In the genomic region with DNA sequence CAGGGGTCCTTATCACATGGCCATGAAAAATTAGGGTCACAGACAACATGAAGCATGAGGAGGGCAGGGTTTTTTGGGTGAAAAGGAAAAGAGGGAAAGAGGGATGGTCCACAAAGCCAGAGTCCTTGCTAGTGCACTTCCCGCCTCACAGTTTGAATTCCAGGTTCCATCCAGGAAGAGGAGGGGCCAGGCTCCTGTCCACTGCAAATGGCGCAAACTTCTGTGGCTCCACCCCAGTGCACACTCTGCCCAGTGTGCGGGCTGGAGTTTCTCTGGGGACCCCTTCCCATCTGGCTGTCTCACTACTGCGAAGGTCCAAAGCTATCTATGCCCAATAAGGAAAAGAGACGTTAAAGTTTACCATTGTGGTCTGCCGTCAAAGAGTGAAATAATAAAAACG, we compare ENCODE assay signal across 23 cellular contexts. TPM values are rescaled to one million over a fixed set of nuclear protein-coding genes. Genes with fewer than 3 reads are reported as not detected.
DNase-seq lines count a peak whose midpoint lies in the region; ATAC-seq and TF ChIP-seq lines count a peak whose summit lies in the region.
"Had no signal": no experiment of that assay in that cellular context is flagged by ENCODE, and none has a peak within 500 bp of the region (broad histone marks: within the 10 kb centered on the region; RNA-seq: fewer than 3 reads in every experiment).

No MANE protein-coding gene starts in this region.

- no peaks in the 10 kb centered on the region for H3K27me3 Mint-ChIP-seq in activated CD4-positive, alpha-beta memory T cell treated with anti-CD3 and anti-CD28 coated beads for 36 hours
- H3K27me3 Mint-ChIP-seq in naive B cell: no peaks in the 10 kb centered on the region
- H3K27me3 Mint-ChIP-seq: CD4-positive, CD25-positive, alpha-beta regulatory T cell had no signal

- peaks cover 41% of the 10 kb centered on the region for H3K4me1 Mint-ChIP-seq in activated CD4-positive, alpha-beta memory T cell treated with anti-CD3 and anti-CD28 coated beads for 36 hours (ENCODE audit: low read depth)
- peaks cover 65 to 95% (median 80%) of the 10 kb centered on the region in 3 donors for H3K4me1 Mint-ChIP-seq in naive B cell

- no peaks in the 10 kb centered on the region for H3K9me2 ChIP-seq in DOHH2 (replicated peaks; ENCODE audit: control insufficient read depth, low read length)
- no peaks in the 10 kb centered on the region for H3K9me2 ChIP-seq in hepatocyte (replicated peaks; ENCODE audit: insufficient read depth)

- H3K36me3 ChIP-seq in left ventricle myocardium inferior (peaks cover 25% of the 10 kb centered on the region), DOHH2 (ENCODE audit: control insufficient read depth, low read length) (peaks cover 98% of the 10 kb centered on the region), hepatocyte (replicated peaks; ENCODE audit: insufficient read depth, low read depth) (no peaks in the 10 kb centered on the region)

- no peaks in the 10 kb centered on the region for H3K9me3 Mint-ChIP-seq in activated CD4-positive, alpha-beta memory T cell treated with anti-CD3 and anti-CD28 coated beads for 36 hours
- H3K9me3 Mint-ChIP-seq in naive B cell: peaks cover 0 to 9% (median 0%) of the 10 kb centered on the region in 7 donors
- H3K9me3 Mint-ChIP-seq: CD4-positive, CD25-positive, alpha-beta regulatory T cell had no signal

- no peaks in the 10 kb centered on the region for H3K27me3 ChIP-seq in left ventricle myocardium inferior (ENCODE audit: low read depth)
- H3K27me3 ChIP-seq in DOHH2 (ENCODE audit: control insufficient read depth, low read length): no peaks in the 10 kb centered on the region
- no peaks in the 10 kb centered on the region for H3K27me3 ChIP-seq in hepatocyte
- H3K27me3 ChIP-seq: SJCRH30 had no signal

- H3K79me2 ChIP-seq in DOHH2 (ENCODE audit: control insufficient read depth, low read length) (peaks cover 5% of the 10 kb centered on the region; the same call in 1 of the 2 replicates), hepatocyte (no peaks in the 10 kb centered on the region)

- POLR2A ChIA-PET in activated CD4-positive, alpha-beta memory T cell treated with anti-CD3 and anti-CD28 coated beads for 36 hours (lab: Charles Lee): interaction anchor here (1.4 kb wide), 1 partner anchor 30 kb away, joined by 3 read pairs; no protein-coding TSS in a partner anchor

- H3K9me3 ChIP-seq in left ventricle myocardium inferior (replicated peaks) (no peaks in the 10 kb centered on the region), DOHH2 (ENCODE audit: control insufficient read depth, insufficient read depth, low read length) (no peaks in the 10 kb centered on the region), hepatocyte (ENCODE audit: low read depth) (no peaks in the 10 kb centered on the region)
- H3K9me3 ChIP-seq: A549, Caco-2, SJCRH30 had no signal

- no peak overlapping the region for H3K27ac ChIP-seq in left ventricle myocardium inferior (replicated peaks)
- H3K27ac ChIP-seq in DOHH2 (ENCODE audit: low read depth, low read length): 0 out of 2 replicates have a peak overlapping the region, but pooled peaks have one; percentile 23
- H3K27ac ChIP-seq in hepatocyte: no peak overlapping the region
- H3K27ac ChIP-seq: A549, KMS-11, SJCRH30 had no signal

- TF ChIP-seq CTCF in left ventricle myocardium inferior (IDR thresholded peaks at IDR 0.05; ENCODE audit: borderline replicate concordance) (no peak), DOHH2 (IDR thresholded peaks at IDR 0.05; ENCODE audit: low read depth, low read length, poor library complexity, severe bottlenecking) (no peak), hepatocyte (IDR thresholded peaks at IDR 0.05; ENCODE audit: poor library complexity) (no peak)

- peaks cover 15% of the 10 kb centered on the region for H3K4me1 ChIP-seq in left ventricle myocardium inferior
- H3K4me1 ChIP-seq in DOHH2 (ENCODE audit: control insufficient read depth, low read length): peaks cover 61% of the 10 kb centered on the region
- H3K4me1 ChIP-seq in hepatocyte (ENCODE audit: insufficient read depth): no peaks in the 10 kb centered on the region
- H3K4me1 ChIP-seq: A549, Caco-2 had no signal

- no peak overlapping the region for H2AFZ ChIP-seq in hepatocyte

- peak overlapping the region; percentile 43 for H3K27ac Mint-ChIP-seq in activated CD4-positive, alpha-beta memory T cell treated with anti-CD3 and anti-CD28 coated beads for 36 hours
- H3K27ac Mint-ChIP-seq in naive B cell: peak overlapping the region; percentile 22 to 86 (median 65)

- no peak overlapping the region for H3K4me3 ChIP-seq in left ventricle myocardium inferior
- no peak overlapping the region for H3K4me3 ChIP-seq in DOHH2 (ENCODE audit: low read length)
- H3K4me3 ChIP-seq in hepatocyte: no peak overlapping the region
- H3K4me3 ChIP-seq: A549, GM12878, SJCRH30 had no signal

- H3K4me2 ChIP-seq in DOHH2 (ENCODE audit: low read length) (no peak overlapping the region), hepatocyte (no peak overlapping the region)
- H3K4me2 ChIP-seq: A549, KMS-11 had no signal

- no peak overlapping the region for H3K4me3 Mint-ChIP-seq in activated CD4-positive, alpha-beta memory T cell treated with anti-CD3 and anti-CD28 coated beads for 36 hours
- peak overlapping the region in 3 of 8 donors; percentile 51 to 55 (median 52) for H3K4me3 Mint-ChIP-seq in naive B cell
- H3K4me3 Mint-ChIP-seq: CD4-positive, CD25-positive, alpha-beta regulatory T cell had no signal

- H4K20me1 ChIP-seq in DOHH2 (ENCODE audit: control insufficient read depth, insufficient read depth, low read depth, low read length): no peaks in the 10 kb centered on the region
- no peaks in the 10 kb centered on the region for H4K20me1 ChIP-seq in hepatocyte (ENCODE audit: insufficient read depth, poor library complexity, severe bottlenecking)

- peaks cover 65% of the 10 kb centered on the region for H3F3A ChIP-seq in DOHH2 (ENCODE audit: control insufficient read depth, insufficient read depth)

- intact Hi-C loops in Right ventricle myocardium inferior (cut with DNase I) (no loop called here), left ventricle myocardium inferior (cut with micrococcal nuclease) (no loop called here)
- intact Hi-C loops in activated CD4-positive, alpha-beta memory T cell treated with anti-CD3 and anti-CD28 coated beads for 36 hours (cut with micrococcal nuclease): no loop called here

- ATAC-seq in Right ventricle myocardium inferior (no peak), naive B cell (ENCODE audit: low read depth in 2 of 2) (no peak), HG03196 (IDR thresholded peaks at IDR 0.05; ENCODE audit: unreplicated experiment) (no peak), HG03025 (IDR thresholded peaks at IDR 0.05; ENCODE audit: low FRiP score, unreplicated experiment) (no peak)
- ATAC-seq: A549, GM12878 had no signal

- CTCF ChIA-PET in activated CD4-positive, alpha-beta memory T cell treated with anti-CD3 and anti-CD28 coated beads for 36 hours (lab: Charles Lee): interaction anchor here (1.4 kb wide), 1 partner anchor 18 kb away, joined by 3 read pairs; no protein-coding TSS in a partner anchor

- DNase-seq in Right ventricle myocardium inferior (ENCODE audit: missing footprints) (peak; percentile 48), left ventricle myocardium inferior (no peak), naive B cell (no peak), hepatocyte (ENCODE audit: low spot score) (no peak)
- DNase-seq in activated CD4-positive, alpha-beta memory T cell treated with anti-CD3 and anti-CD28 coated beads for 36 hours: no peak
- DNase-seq: Caco-2; CD4-positive, CD25-positive, alpha-beta regulatory T cell; DMS 273 treated with DMSO at 0.1 percent for 48 hours; DMS79 treated with DMSO at 0.1 percent for 48 hours; H7; NCI-H1105; NCI-H146; NCI-H2029; NCI-H2227 treated with DMSO at 0.1 percent for 48 hours; NCI-H510A; SJCRH30 had no signal

- peaks cover 76% of the 10 kb centered on the region for H3K36me3 Mint-ChIP-seq in activated CD4-positive, alpha-beta memory T cell treated with anti-CD3 and anti-CD28 coated beads for 36 hours
- H3K36me3 Mint-ChIP-seq in naive B cell: peaks cover 40 to 48% of the 10 kb centered on the region in 2 donors

- 94% methylated on average over 7 of the region's 7 CpGs for WGBS in hepatocyte (ENCODE audit: low lambda C conversion rate, missing lambda C conversion rate)

RNA-seq across cellular contexts. Expression of gene AIM2, which starts 17.8 kb away (rescaled TPM):
- 0.51 TPM for total RNA-seq in Right ventricle myocardium inferior
- 0.41 TPM for total RNA-seq in left ventricle myocardium inferior
- 100 to 1,000 TPM; 216 to 224 TPM for total RNA-seq in activated CD4-positive, alpha-beta memory T cell treated with anti-CD3 and anti-CD28 coated beads for 36 hours
- polyA plus RNA-seq in naive B cell (ENCODE audit: low read depth in 6 of 6): 10 to 100 TPM in 2 of 6 donors, 1 to 10 TPM in 4; 3.4 to 21.5 (median 5.1) TPM
- total RNA-seq in hepatocyte: 0.30 TPM in 1 of 2 replicates, not detected in the other
- 1.1 TPM in 1 of 2 replicates, not detected in the other for polyA plus RNA-seq in hepatocyte
- total RNA-seq: Caco-2, SJCRH30 had no signal
- polyA plus RNA-seq: A549, BJ had no signal

RNA-seq across cellular contexts. Expression of gene IFI16, which starts 49.0 kb away (rescaled TPM):
- 30.1 TPM for total RNA-seq in Right ventricle myocardium inferior
- 21.9 TPM for total RNA-seq in left ventricle myocardium inferior
- 100 to 1,000 TPM; 215 to 220 TPM for total RNA-seq in activated CD4-positive, alpha-beta memory T cell treated with anti-CD3 and anti-CD28 coated beads for 36 hours
- polyA plus RNA-seq in naive B cell (ENCODE audit: low read depth in 6 of 6): 100 to 1,000 TPM; 143 to 262 (median 206) TPM
- 22.2 and 25.1 TPM in 2 replicates for total RNA-seq in hepatocyte
- polyA plus RNA-seq in hepatocyte: 31.8 and 35.6 TPM in 2 replicates
- total RNA-seq: Caco-2 had no signal

Comparison
In these comparisons a context has a peak if more than half of its experiments do, and no peak if none do; other contexts are left out.
1. RNA of gene AIM2, which starts 17.8 kb away (total RNA-seq): 216 to 224 TPM in activated CD4-positive, alpha-beta memory T cell treated with anti-CD3 and anti-CD28 coated beads for 36 hours; 0.51 TPM in Right ventricle myocardium inferior (single experiment), 0.41 TPM in left ventricle myocardium inferior (single experiment) and 0.30 TPM in hepatocyte; every median in the first group is over 100 times any median in the second.